ENCODE assay signal across 15 cellular contexts in genomic region chr9:80093695-80094094, GRCh38.
DNase-seq lines count a peak whose midpoint lies in the region; ATAC-seq, FAIRE-seq and TF ChIP-seq lines count a peak whose summit lies in the region.
"Had no signal": no experiment of that assay in that cellular context is flagged by ENCODE, and none has a peak within 500 bp of the region (broad histone marks: within the 10 kb centered on the region; RNA-seq: fewer than 3 reads in every experiment).

No MANE protein-coding gene starts in this region.

- no peak for TF ChIP-seq POLR2A in GM12891 (IDR thresholded peaks at IDR 0.05; ENCODE audit: low read depth, low read length)

- H3K36me3 Mint-ChIP-seq in stimulated activated naive B cell treated with anti-CD40 and anti-IgM and Interleukin-4, amounts not matched to agents 10 μg/mL and 1 μg/mL and 100 μg/mL, for 72 hours, result peaks cover 17 to 28% of the 10 kb centered on the region in 2 donors
- no peaks in the 10 kb centered on the region for H3K36me3 Mint-ChIP-seq in immature natural killer cell
- H3K36me3 Mint-ChIP-seq: CD8-positive, alpha-beta T cell; IgD-negative memory B cell had no signal

- ATAC-seq in GM19328 (IDR thresholded peaks at IDR 0.05; ENCODE audit: unreplicated experiment) (peak; percentile 28), GM21360 (IDR thresholded peaks at IDR 0.05; ENCODE audit: unreplicated experiment) (peak; percentile 22), HG02884 (IDR thresholded peaks at IDR 0.05; ENCODE audit: unreplicated experiment) (peak; percentile 27)
- ATAC-seq in stimulated activated naive B cell treated with anti-CD40 and anti-IgM and Interleukin-4, amounts not matched to agents 10 μg/mL and 1 μg/mL and 100 μg/mL, for 72 hours (replicated peaks), result peak; percentile 77 to 79
- ATAC-seq: CD8-positive, alpha-beta T cell; HepG2 had no signal

- peaks cover 2 to 9% of the 10 kb centered on the region in 2 donors for H3K9me3 Mint-ChIP-seq in stimulated activated naive B cell treated with anti-CD40 and anti-IgM and Interleukin-4, amounts not matched to agents 10 μg/mL and 1 μg/mL and 100 μg/mL, for 72 hours
- H3K9me3 Mint-ChIP-seq in immature natural killer cell, result no peaks in the 10 kb centered on the region
- H3K9me3 Mint-ChIP-seq: CD8-positive, alpha-beta T cell; IgD-negative memory B cell had no signal

- H3K27me3 Mint-ChIP-seq in stimulated activated naive B cell treated with anti-CD40 and anti-IgM and Interleukin-4, amounts not matched to agents 10 μg/mL and 1 μg/mL and 100 μg/mL, for 72 hours, result no peaks in the 10 kb centered on the region
- peaks cover 0 to 2% (median 0%) of the 10 kb centered on the region in 3 donors for H3K27me3 Mint-ChIP-seq in immature natural killer cell (ENCODE audit: low read depth in 3 of 3)
- H3K27me3 Mint-ChIP-seq: B cell, IgD-negative memory B cell had no signal

- H3K4me1 Mint-ChIP-seq in stimulated activated naive B cell treated with anti-CD40 and anti-IgM and Interleukin-4, amounts not matched to agents 10 μg/mL and 1 μg/mL and 100 μg/mL, for 72 hours, result peaks cover 26 to 52% of the 10 kb centered on the region in 2 donors
- H3K4me1 Mint-ChIP-seq in immature natural killer cell, result no peaks in the 10 kb centered on the region

- DNase-seq in stimulated activated naive B cell treated with anti-CD40 and anti-IgM and Interleukin-4, amounts not matched to agents 10 μg/mL and 1 μg/mL and 100 μg/mL, for 72 hours, result no peak
- no peak for DNase-seq in immature natural killer cell
- DNase-seq in GM12891 (ENCODE audit: insufficient read length, low spot score), result no peak
- DNase-seq: Calu3; CD8-positive, alpha-beta T cell; DMS79 treated with DMSO at 0.1 percent for 48 hours; GF-D8; KBM-7 had no signal

- H3K4me3 Mint-ChIP-seq in stimulated activated naive B cell treated with anti-CD40 and anti-IgM and Interleukin-4, amounts not matched to agents 10 μg/mL and 1 μg/mL and 100 μg/mL, for 72 hours, result peak overlapping the region; percentile 0 to 64
- no peak overlapping the region for H3K4me3 Mint-ChIP-seq in immature natural killer cell
- H3K4me3 Mint-ChIP-seq: B cell; CD8-positive, alpha-beta T cell had no signal

- peak overlapping the region; percentile 96 for H3K27ac Mint-ChIP-seq in stimulated activated naive B cell treated with anti-CD40 and anti-IgM and Interleukin-4, amounts not matched to agents 10 μg/mL and 1 μg/mL and 100 μg/mL, for 72 hours
- no peak overlapping the region for H3K27ac Mint-ChIP-seq in immature natural killer cell
- H3K27ac Mint-ChIP-seq: B cell; CD8-positive, alpha-beta T cell had no signal

- FAIRE-seq in GM12891 (lab: Jason Lieb, UNC), result no peak
- FAIRE-seq: H1, HepG2 had no signal

TF ChIP-seq in GM12891, 5 proteins besides CTCF, POLR2A, EP300 and RAD21:
- TF ChIP-seq SPI1 (IDR thresholded peaks at IDR 0.05; ENCODE audit: low read depth, low read length) (no peak), POLR2AphosphoS5 (IDR thresholded peaks at IDR 0.05; ENCODE audit: low read depth, low read length) (no peak), TAF1 (IDR thresholded peaks at IDR 0.05; ENCODE audit: low read depth, low read length) (no peak), PAX5 (IDR thresholded peaks at IDR 0.05; ENCODE audit: insufficient read depth, low read length, severe bottlenecking) (no peak), POU2F2 (IDR thresholded peaks at IDR 0.05; ENCODE audit: low read depth, low read length) (no peak)

Comparison
In these comparisons a context has a peak if more than half of its experiments do, and no peak if none do; other contexts are left out.
1. ATAC-seq: peak in every context shown above with its lines; median percentile 78 in stimulated activated naive B cell treated with anti-CD40 and anti-IgM and Interleukin-4, amounts not matched to agents 10 μg/mL and 1 μg/mL and 100 μg/mL, for 72 hours; 28 in GM19328; 27 in HG02884; 22 in GM21360.
2. H3K4me3 Mint-ChIP-seq: peak in stimulated activated naive B cell treated with anti-CD40 and anti-IgM and Interleukin-4, amounts not matched to agents 10 μg/mL and 1 μg/mL and 100 μg/mL, for 72 hours (2 of 2); none in immature natural killer cell (0 of 5).